3 cellular contexts compared by ENCODE assay signal in the genomic region with DNA sequence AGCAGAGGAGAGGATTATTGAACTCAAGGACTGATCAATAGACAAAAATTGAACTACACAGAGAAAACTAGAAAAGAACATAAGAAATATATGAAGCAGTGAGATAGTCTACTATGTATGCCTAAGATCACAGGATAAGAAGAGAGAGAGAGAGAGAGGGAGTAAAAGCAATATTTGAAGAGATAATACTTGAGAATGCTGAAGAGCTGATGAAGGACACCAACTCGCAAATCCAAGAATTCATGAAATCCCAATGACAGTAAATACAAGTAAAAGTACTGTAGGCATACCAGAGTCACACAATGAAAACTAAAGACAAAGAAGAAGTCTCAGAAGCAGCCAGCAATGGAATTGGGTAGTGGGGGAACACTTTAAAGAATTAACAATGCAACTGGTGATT.
"Had no signal": no experiment of that assay in that cellular context is flagged by ENCODE, and none has a peak within 500 bp of the region (broad histone marks: within the 10 kb centered on the region; RNA-seq: fewer than 3 reads in every experiment).

No MANE protein-coding gene starts in this region.

- ATAC-seq: GM12878 had no signal

- DNase-seq: GDM1, GF-D8 had no signal

- H3K4me3 ChIP-seq: GM12878 had no signal
